ENCODE assay signal across 20 cellular contexts in genomic region chr10:48639646-48640045, GRCh38. TPM values are rescaled to one million over a fixed set of nuclear protein-coding genes. Genes with fewer than 3 reads are reported as not detected.
"Had no signal": no experiment of that assay in that cellular context is flagged by ENCODE, and none has a peak within 500 bp of the region (broad histone marks: within the 10 kb centered on the region; RNA-seq: fewer than 3 reads in every experiment).

No MANE protein-coding gene starts in this region.

- DNase-seq: activated CD4-positive, alpha-beta T cell treated with anti-CD3 and anti-CD28 coated beads, Interleukin-2, amount 10 ng/mL, durations not matched to agents 7 days and 5 days; activated CD8-positive, alpha-beta memory T cell treated with anti-CD3 and anti-CD28 coated beads, Interleukin-2, amount 50 U/mL, for 4 hours; activated CD8-positive, alpha-beta T cell treated with anti-CD3 and anti-CD28 coated beads, Interleukin-2, amount 10 ng/mL, durations not matched to agents 7 days and 5 days; activated naive CD4-positive, alpha-beta T cell treated with anti-CD3 and anti-CD28 coated beads, Interleukin-2, amount 10 ng/mL, durations not matched to agents 7 days and 5 days; activated T-cell treated with anti-CD3 and anti-CD28 coated beads, Interleukin-2, amount 50 U/mL, for 4 hours; cerebellar nuclear complex; cortex of kidney; effector CD4-positive, alpha-beta T cell; kidney; mammary epithelial cell; occipital lobe; stimulated activated CD4-positive, alpha-beta T cell treated with anti-CD3 and anti-CD28 coated beads, Interleukin-12 subunit alpha, Interleukin-12 subunit beta, amount 100 ng/mL, for 4 hours; stimulated activated CD4-positive, alpha-beta T cell treated with anti-CD3 and anti-CD28 coated beads, Interleukin-1b, Interleukin-23, amount 100 ng/mL, for 48 hours; stimulated activated naive CD4-positive, alpha-beta T cell treated with Interleukin-2 at 50 U/mL for 16 hours; thyroid gland had no signal

- H3K27me3 ChIP-seq: ascending aorta, esophagus muscularis mucosa, thyroid gland had no signal

- FAIRE-seq: frontal cortex, kidney had no signal

- H3K4me1 ChIP-seq: esophagus muscularis mucosa, thyroid gland had no signal

- ATAC-seq: activated CD8-positive, alpha-beta T cell treated with anti-CD3 and anti-CD28 coated beads, Interleukin-2, amount 10 ng/mL, durations not matched to agents 7 days and 5 days; activated T-cell treated with anti-CD3 and anti-CD28 coated beads, Interleukin-2, amount 50 U/mL, for 4 hours; left lobe of liver had no signal

- H3K9me3 ChIP-seq: thyroid gland had no signal

- H3K4me3 ChIP-seq: ascending aorta, esophagus muscularis mucosa, thyroid gland had no signal

- H3K36me3 ChIP-seq: ascending aorta, esophagus muscularis mucosa, thyroid gland had no signal

- H3K27ac ChIP-seq: ascending aorta, esophagus muscularis mucosa, thyroid gland had no signal

RNA-seq across cellular contexts. Expression of gene ARHGAP22, which starts 34.8 kb away (rescaled TPM):
- total RNA-seq: activated CD4-positive, alpha-beta T cell treated with anti-CD3 and anti-CD28 coated beads, Interleukin-2, amount 10 ng/mL, durations not matched to agents 7 days and 5 days; activated CD8-positive, alpha-beta T cell treated with anti-CD3 and anti-CD28 coated beads, Interleukin-2, amount 10 ng/mL, durations not matched to agents 7 days and 5 days had no signal

RNA-seq across cellular contexts. Expression of gene WDFY4, which starts 45.0 kb away (rescaled TPM):
- polyA plus RNA-seq: neural cell had no signal
